ENCODE assay signal across 29 cellular contexts in the genomic region with DNA sequence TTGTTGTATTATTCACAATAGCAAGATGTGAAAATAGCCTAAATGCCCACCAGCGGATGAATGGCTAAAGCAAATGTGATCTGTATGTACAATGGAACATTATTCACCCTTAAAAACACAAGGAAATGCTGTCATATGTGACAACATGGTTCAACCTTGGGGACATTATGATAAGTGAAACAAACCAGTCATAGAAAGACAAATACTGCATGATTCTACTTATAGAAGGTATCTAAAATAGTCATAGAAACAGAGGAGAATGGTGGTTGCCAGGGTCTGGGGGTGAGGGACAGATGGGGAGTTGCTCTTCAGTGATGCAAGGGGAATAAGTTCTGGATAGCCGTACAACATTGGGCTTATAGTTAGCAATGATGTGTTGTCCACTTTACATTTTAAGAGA.
"Had no signal": no experiment of that assay in that cellular context is flagged by ENCODE, and none has a peak within 500 bp of the region (broad histone marks: within the 10 kb centered on the region; RNA-seq: fewer than 3 reads in every experiment).

No MANE protein-coding gene starts in this region.

- H3K4me2 ChIP-seq: neural progenitor cell had no signal

- H3K36me3 ChIP-seq: ovary had no signal

- FAIRE-seq: small intestine, urothelium cell line had no signal

- H2AFZ ChIP-seq: neural progenitor cell, parathyroid adenoma had no signal

- H3K4me3 ChIP-seq: neural progenitor cell, ovary, psoas muscle, stomach, thoracic aorta, thyroid gland, tibial nerve, upper lobe of left lung, vagina had no signal

- H3K4me3 Mint-ChIP-seq: naive thymus-derived CD4-positive, alpha-beta T cell; natural killer cell; nephron; neural progenitor cell; stimulated activated effector memory CD8-positive, alpha-beta T cell treated with anti-CD3 and anti-CD28 coated beads, Interleukin-12 subunit alpha, Interleukin-12 subunit beta, amount 100 ng/mL, for 72 hours; stimulated activated naive B cell treated with anti-CD40 and anti-IgM and Interleukin-4, amounts not matched to agents 10 μg/mL and 1 μg/mL and 100 μg/mL, for 72 hours; stimulated activated naive CD8-positive, alpha-beta T cell treated with anti-CD3 and anti-CD28 coated beads, Interleukin-15, Interleukin-2, amounts not matched to agents 100 ng/mL and 50 ng/mL, for 24 hours had no signal

- H3K9ac ChIP-seq: neural progenitor cell, parathyroid adenoma had no signal

- H3K27ac Mint-ChIP-seq: natural killer cell; nephron; neural progenitor cell; progenitor cell of endocrine pancreas; stimulated activated effector memory CD8-positive, alpha-beta T cell treated with anti-CD3 and anti-CD28 coated beads, Interleukin-12 subunit alpha, Interleukin-12 subunit beta, amount 100 ng/mL, for 72 hours; stimulated activated naive B cell treated with anti-CD40 and anti-IgM and Interleukin-4, amounts not matched to agents 10 μg/mL and 1 μg/mL and 100 μg/mL, for 72 hours; stimulated activated naive CD8-positive, alpha-beta T cell treated with anti-CD3 and anti-CD28 coated beads, Interleukin-15, Interleukin-2, amounts not matched to agents 100 ng/mL and 50 ng/mL, for 24 hours had no signal

- ATAC-seq: naive thymus-derived CD4-positive, alpha-beta T cell; natural killer cell; psoas muscle; right cardiac atrium; sciatic nerve; stimulated activated effector memory CD8-positive, alpha-beta T cell treated with anti-CD3 and anti-CD28 coated beads, Interleukin-12 subunit alpha, Interleukin-12 subunit beta, amount 100 ng/mL, for 72 hours; stimulated activated naive B cell treated with anti-CD40 and anti-IgM and Interleukin-4, amounts not matched to agents 10 μg/mL and 1 μg/mL and 100 μg/mL, for 72 hours had no signal

- H3K79me2 ChIP-seq: parathyroid adenoma had no signal

- H3K9me3 ChIP-seq: ovary, psoas muscle, thoracic aorta, thyroid gland, upper lobe of left lung, vagina had no signal

- H3K27me3 Mint-ChIP-seq: naive thymus-derived CD4-positive, alpha-beta T cell; progenitor cell of endocrine pancreas; stimulated activated naive B cell treated with anti-CD40 and anti-IgM and Interleukin-4, amounts not matched to agents 10 μg/mL and 1 μg/mL and 100 μg/mL, for 72 hours; stimulated activated naive CD8-positive, alpha-beta T cell treated with anti-CD3 and anti-CD28 coated beads, Interleukin-15, Interleukin-2, amounts not matched to agents 100 ng/mL and 50 ng/mL, for 24 hours had no signal

- DNase-seq: naive thymus-derived CD4-positive, alpha-beta T cell; natural killer cell; occipital lobe; ovary; posterior cingulate gyrus; psoas muscle; right cardiac atrium; small intestine; stimulated activated CD4-positive, alpha-beta T cell treated with anti-CD3 and anti-CD28 coated beads, Interleukin-15, amount 100 ng/mL, for 24 hours; stimulated activated CD4-positive, alpha-beta T cell treated with anti-CD3 and anti-CD28 coated beads, Interleukin-2, amount 100 ng/mL, for 24 hours; stimulated activated CD4-positive, alpha-beta T cell treated with anti-CD3 and anti-CD28 coated beads, Interleukin-2, amount 100 ng/mL, for 48 hours; stimulated activated CD4-positive, alpha-beta T cell treated with anti-CD3 and anti-CD28 coated beads, Interleukin-4, amount 100 ng/mL, for 24 hours; stimulated activated naive B cell treated with anti-CD40 and anti-IgM and Interleukin-4, amounts not matched to agents 10 μg/mL and 1 μg/mL and 100 μg/mL, for 72 hours; stimulated activated naive CD4-positive, alpha-beta T cell treated with Interleukin-2 at 50 U/mL for 16 hours; stomach; thyroid gland; trophoblast cell; upper lobe of left lung had no signal

- H3K4me1 Mint-ChIP-seq: nephron; neural progenitor cell; stimulated activated effector memory CD8-positive, alpha-beta T cell treated with anti-CD3 and anti-CD28 coated beads, Interleukin-12 subunit alpha, Interleukin-12 subunit beta, amount 100 ng/mL, for 72 hours had no signal

- H3K27me3 ChIP-seq: neural progenitor cell, ovary, stomach, thyroid gland, tibial nerve, upper lobe of left lung, vagina had no signal

- H3K9me3 Mint-ChIP-seq: natural killer cell; stimulated activated effector memory CD8-positive, alpha-beta T cell treated with anti-CD3 and anti-CD28 coated beads, Interleukin-12 subunit alpha, Interleukin-12 subunit beta, amount 100 ng/mL, for 72 hours; stimulated activated naive B cell treated with anti-CD40 and anti-IgM and Interleukin-4, amounts not matched to agents 10 μg/mL and 1 μg/mL and 100 μg/mL, for 72 hours; stimulated activated naive CD8-positive, alpha-beta T cell treated with anti-CD3 and anti-CD28 coated beads, Interleukin-15, Interleukin-2, amounts not matched to agents 100 ng/mL and 50 ng/mL, for 24 hours had no signal

- H3K27ac ChIP-seq: neural progenitor cell, ovary, parathyroid adenoma, psoas muscle, stomach, thoracic aorta, thyroid gland, tibial nerve, upper lobe of left lung, vagina had no signal

- H3K4me1 ChIP-seq: parathyroid adenoma, psoas muscle, vagina had no signal
